9 cellular contexts compared by ENCODE assay signal in the genomic region with DNA sequence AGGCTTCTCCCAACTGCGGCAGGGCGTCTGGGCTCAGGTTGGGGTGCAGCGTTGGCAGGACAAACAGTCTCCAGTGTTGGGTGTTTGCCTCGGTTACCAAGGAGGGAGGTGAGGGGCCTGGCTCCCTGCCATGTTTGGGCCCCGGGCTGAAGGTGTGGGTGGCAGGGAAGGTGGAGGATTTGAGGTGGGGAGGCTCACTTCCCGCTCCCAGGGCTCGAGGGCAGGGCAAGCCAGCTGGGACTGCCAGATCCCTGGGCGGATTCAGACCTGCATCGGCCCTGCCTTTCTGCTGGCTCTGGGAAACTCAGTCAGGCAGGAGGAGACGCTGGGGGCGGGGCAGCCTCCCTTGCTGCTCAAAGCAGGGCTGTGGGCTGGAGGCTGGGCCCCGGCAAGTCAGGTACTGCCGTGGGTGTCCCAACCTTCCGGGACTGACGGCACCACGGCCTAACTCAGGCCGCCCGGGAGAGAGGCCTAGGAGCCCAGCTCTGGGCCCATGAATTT. TPM values are rescaled to one million over a fixed set of nuclear protein-coding genes. Genes with fewer than 3 reads are reported as not detected.
A peak's percentile ranks its signal among the peaks of the same experiment; 100 is the strongest.
DNase-seq lines count a peak whose midpoint lies in the region; ATAC-seq and TF ChIP-seq lines count a peak whose summit lies in the region.
"Had no signal": no experiment of that assay in that cellular context is flagged by ENCODE, and none has a peak within 500 bp of the region (broad histone marks: within the 10 kb centered on the region; RNA-seq: fewer than 3 reads in every experiment).

No MANE protein-coding gene starts in this region.

- POLR2A ChIA-PET in MCF 10A (lab: Yijun Ruan, JAX), result interaction anchor here (0.7 to 14.1 kb wide), 29 partner anchors 8 to 843 kb away, joined by 3 to 366 read pairs (median 4); a partner anchor contains a TSS

- no peak overlapping the region for H3K27ac Mint-ChIP-seq in MCF 10A (ENCODE audit: low read depth, unreplicated experiment)
- H3K27ac Mint-ChIP-seq in nephron progenitor cell, result peak overlapping the region; percentile 81

- H3K4me3 Mint-ChIP-seq in MCF 10A (ENCODE audit: unreplicated experiment) (peak overlapping the region; percentile 69), nephron progenitor cell (no peak overlapping the region)
- H3K4me3 Mint-ChIP-seq: brain had no signal

- no TSS peak for BruUV-seq in MCF 10A (replicated peaks; lab: Mats Ljungman, UMichigan)

- H3K36me3 Mint-ChIP-seq in MCF 10A (ENCODE audit: insufficient read depth, unreplicated experiment), result peaks cover 6% of the 10 kb centered on the region
- no peaks in the 10 kb centered on the region for H3K36me3 Mint-ChIP-seq in nephron progenitor cell (ENCODE audit: low read depth)
- H3K36me3 Mint-ChIP-seq: brain had no signal

- intact Hi-C loops in MCF 10A (cut with micrococcal nuclease), result no loop called here

- H3K27me3 Mint-ChIP-seq in MCF 10A (ENCODE audit: insufficient read depth, unreplicated experiment), result no peaks in the 10 kb centered on the region
- peaks cover 4% of the 10 kb centered on the region for H3K27me3 Mint-ChIP-seq in nephron progenitor cell (ENCODE audit: low read depth, poor library complexity)

- H3K4me1 Mint-ChIP-seq in MCF 10A (ENCODE audit: insufficient read depth, unreplicated experiment), result peaks cover 66% of the 10 kb centered on the region
- H3K4me1 Mint-ChIP-seq in nephron progenitor cell, result peaks cover 40% of the 10 kb centered on the region

- DNase-seq in H7 (peak; percentile 85), MCF 10A (ENCODE audit: unreplicated experiment) (peak; percentile 98), nephron progenitor cell (peak; percentile 75), NCI-H2081 (lab: John Stamatoyannopoulos, UW) (no peak), KG1 (lab: John Stamatoyannopoulos, UW) (no peak)
- DNase-seq: NCI-H2029, uterus had no signal

- H3K9me3 Mint-ChIP-seq in MCF 10A (ENCODE audit: unreplicated experiment) (no peaks in the 10 kb centered on the region), nephron progenitor cell (no peaks in the 10 kb centered on the region)

- no peaks in the 10 kb centered on the region for H3K27me3 ChIP-seq in H7 (ENCODE audit: control insufficient read depth, insufficient read depth, low read length)
- H3K27me3 ChIP-seq: uterus had no signal

- no peaks in the 10 kb centered on the region for H3K36me3 ChIP-seq in H7 (replicated peaks; ENCODE audit: control insufficient read depth, insufficient read depth, low read length)
- H3K36me3 ChIP-seq: uterus had no signal

- H3K4me3 ChIP-seq in H7 (ENCODE audit: insufficient read depth, low read depth, low read length), result no peak overlapping the region
- H3K4me3 ChIP-seq: uterus had no signal

- TF ChIP-seq CTCF in MCF 10A (IDR thresholded peaks at IDR 0.05; ENCODE audit: unreplicated experiment) (no peak), nephron progenitor cell (IDR thresholded peaks at IDR 0.05) (no peak)

- CTCF ChIA-PET in MCF 10A (lab: Yijun Ruan, JAX), result interaction anchor here (0.6 to 18.9 kb wide), 5 partner anchors 9 to 816 kb away, joined by 3 to 566 read pairs (median 3); no protein-coding TSS in a partner anchor

- no peak for ATAC-seq in GM21717 (IDR thresholded peaks at IDR 0.05; ENCODE audit: unreplicated experiment)

RNA-seq across cellular contexts. Expression of a gene that starts 31.3 kb away (rescaled TPM):
- 0.07 TPM in 1 of 2 replicates, not detected in the other for total RNA-seq in H7 (2014; rRNA removed; shearing (Covaris generic))
- 1,990 and 4,105 TPM in 2 replicates for total RNA-seq in MCF 10A (2022)

RNA-seq across cellular contexts. Expression of a gene that starts 33.0 kb away (rescaled TPM):
- 62.6 and 74.3 TPM in 2 replicates for total RNA-seq in H7 (2014; rRNA removed; shearing (Covaris generic))
- 1,945 and 2,169 TPM in 2 replicates for total RNA-seq in MCF 10A (2022)

RNA-seq across cellular contexts. Expression of a gene that starts 43.1 kb away (rescaled TPM):
- total RNA-seq in H7 (2014; rRNA removed; shearing (Covaris generic)), result not detected in 2 replicates
- total RNA-seq in MCF 10A (2022), result 74.5 and 109 TPM in 2 replicates
- total RNA-seq: uterus had no signal

RNA-seq across cellular contexts. Expression of a gene that starts 56.5 kb away (rescaled TPM):
- total RNA-seq in H7 (2014; rRNA removed; shearing (Covaris generic)), result not detected in 2 replicates
- total RNA-seq in MCF 10A (2022), result not detected in 2 replicates
- total RNA-seq: uterus had no signal

Comparison
In these comparisons a context has a peak if more than half of its experiments do, and no peak if none do; other contexts are left out.
1. DNase-seq: peak in H7 (single experiment), MCF 10A (single experiment) and nephron progenitor cell (single experiment); none in NCI-H2081 (0 of 2) and KG1 (single experiment).
2. RNA of a gene that starts 31.3 kb away (total RNA-seq): 1,990 to 4,105 TPM in MCF 10A; 0.07 TPM in H7; every median in the first group is over 1,000 times any median in the second.
3. RNA of a gene that starts 33.0 kb away (total RNA-seq): 1,945 to 2,169 TPM in MCF 10A; 62.6 to 74.3 TPM in H7; every median in the first group is over 10 times any median in the second.
4. RNA of a gene that starts 43.1 kb away (total RNA-seq): 74.5 to 109 TPM in MCF 10A; not detected in H7; every median in the first group is over 10 times any median in the second.